In the genomic region with DNA sequence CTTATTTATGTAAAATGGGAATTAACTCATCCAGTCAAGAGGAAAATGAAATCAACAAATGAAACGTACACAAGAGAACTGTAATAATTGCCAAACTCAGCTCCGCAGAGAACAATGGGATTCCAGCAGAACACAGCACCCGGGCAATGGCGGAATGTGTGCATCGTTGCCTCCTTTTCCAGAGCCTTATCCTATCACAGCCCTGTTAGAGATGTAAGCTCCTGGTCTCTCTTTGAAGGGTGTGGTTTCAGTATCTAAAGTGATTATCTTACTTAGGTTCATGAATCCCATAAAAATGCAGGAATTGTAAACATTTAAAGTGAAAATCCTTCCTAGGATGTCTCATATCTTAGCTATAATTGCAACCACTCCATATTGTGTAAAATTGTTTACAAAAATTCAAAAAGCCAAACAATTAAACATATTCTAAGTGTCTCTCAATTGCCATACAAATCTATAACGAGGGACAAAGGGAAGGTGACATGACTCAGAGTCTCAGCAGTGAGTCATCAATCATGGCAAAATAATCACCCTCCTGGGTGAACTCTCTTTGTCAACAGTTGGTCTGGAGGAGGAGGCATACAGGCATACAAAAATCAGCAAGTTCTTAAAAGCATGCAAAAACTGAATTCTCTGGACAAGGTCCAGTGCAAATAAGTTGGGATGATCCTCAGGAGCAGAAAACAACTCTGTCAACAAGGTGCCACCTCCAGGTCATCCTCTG, we compare ENCODE assay signal across 17 cellular contexts. TPM values are rescaled to one million over a fixed set of nuclear protein-coding genes. Genes with fewer than 3 reads are reported as not detected.
DNase-seq lines count a peak whose midpoint lies in the region; ATAC-seq and TF ChIP-seq lines count a peak whose summit lies in the region.
"Had no signal": no experiment of that assay in that cellular context is flagged by ENCODE, and none has a peak within 500 bp of the region (broad histone marks: within the 10 kb centered on the region; RNA-seq: fewer than 3 reads in every experiment).

No MANE protein-coding gene starts in this region.

- intact Hi-C loops in right cardiac atrium (cut with DNase I) (no loop called here), Right ventricle myocardium superior (cut with DNase I) (no loop called here), ovary (cut with DNase I) (no loop called here), uterus (cut with DNase I; ENCODE audit: low total_unique reads) (no loop called here)

- no peaks in the 10 kb centered on the region for H3K27me3 ChIP-seq in right cardiac atrium (ENCODE audit: control insufficient read depth, insufficient read depth)
- no peaks in the 10 kb centered on the region for H3K27me3 ChIP-seq in hepatocyte
- H3K27me3 ChIP-seq in ovary: no peaks in the 10 kb centered on the region
- no peaks in the 10 kb centered on the region for H3K27me3 ChIP-seq in uterus
- H3K27me3 ChIP-seq: cardiac muscle cell had no signal

- H3K4me1 ChIP-seq in right cardiac atrium (ENCODE audit: control insufficient read depth, insufficient read depth, low read length) (peaks cover 4% of the 10 kb centered on the region), hepatocyte (ENCODE audit: insufficient read depth) (peaks cover 4% of the 10 kb centered on the region), ovary (ENCODE audit: insufficient read depth) (no peaks in the 10 kb centered on the region), uterus (no peaks in the 10 kb centered on the region)

- DNase-seq in right cardiac atrium (no peak), Right ventricle myocardium superior (no peak), SW480 (ENCODE audit: low spot score) (peak; percentile 25), hepatocyte (ENCODE audit: low spot score) (peak; percentile 23), ovary (no peak), glomerular visceral epithelial cell (ENCODE audit: extremely low spot score) (no peak), uterus (no peak), cerebellar nuclear complex (lab: John Stamatoyannopoulos, UW) (no peak)
- DNase-seq: activated CD8-positive, alpha-beta memory T cell treated with anti-CD3 and anti-CD28 coated beads, Interleukin-2, amount 10 ng/mL, durations not matched to agents 7 days and 5 days; activated naive CD4-positive, alpha-beta T cell treated with anti-CD3 and anti-CD28 coated beads, Interleukin-2, amount 10 ng/mL, durations not matched to agents 7 days and 5 days; DMS 273 treated with DMSO at 0.1 percent for 48 hours; H9; Kasumi-1; mesendoderm; NCI-H2107 had no signal

- no peak for ATAC-seq in right cardiac atrium
- ATAC-seq in Right ventricle myocardium superior (ENCODE audit: poor library complexity): no peak
- ATAC-seq: activated CD8-positive, alpha-beta memory T cell treated with anti-CD3 and anti-CD28 coated beads, Interleukin-2, amount 10 ng/mL, durations not matched to agents 7 days and 5 days had no signal

- H3K27ac ChIP-seq in right cardiac atrium (ENCODE audit: low read length) (peak overlapping the region; percentile 47), hepatocyte (peak overlapping the region; percentile 2), ovary (no peak overlapping the region), uterus (no peak overlapping the region)
- H3K27ac ChIP-seq: cardiac muscle cell, VCaP had no signal

- TF ChIP-seq CTCF in hepatocyte (IDR thresholded peaks at IDR 0.05; ENCODE audit: poor library complexity) (no peak), ovary (IDR thresholded peaks at IDR 0.05) (no peak), uterus (IDR thresholded peaks at IDR 0.05) (no peak)

- no peaks in the 10 kb centered on the region for H3K79me2 ChIP-seq in hepatocyte

- no peak overlapping the region for H3K4me2 ChIP-seq in hepatocyte

- H3K4me3 ChIP-seq in right cardiac atrium (ENCODE audit: low read length) (no peak overlapping the region), hepatocyte (no peak overlapping the region), ovary (no peak overlapping the region), uterus (no peak overlapping the region)
- H3K4me3 ChIP-seq: cardiac muscle cell had no signal

- no peak overlapping the region for H2AFZ ChIP-seq in hepatocyte

- H3K9me3 ChIP-seq in right cardiac atrium (ENCODE audit: control insufficient read depth, low read length): peaks cover 3% of the 10 kb centered on the region
- H3K9me3 ChIP-seq in hepatocyte (ENCODE audit: low read depth): no peaks in the 10 kb centered on the region
- H3K9me3 ChIP-seq in ovary: no peaks in the 10 kb centered on the region
- no peaks in the 10 kb centered on the region for H3K9me3 ChIP-seq in uterus

- WGBS in right cardiac atrium: 79% methylated on average over 6 of the region's 6 CpGs
- 66% methylated on average over 6 of the region's 6 CpGs for WGBS in hepatocyte (ENCODE audit: low lambda C conversion rate, missing lambda C conversion rate)
- WGBS in ovary, 3 donors: 73 to 83% (median 82%) methylated on average over 6 of the region's 6 CpGs

- no peaks in the 10 kb centered on the region for H4K20me1 ChIP-seq in hepatocyte (ENCODE audit: insufficient read depth, poor library complexity, severe bottlenecking)

- TF ChIP-seq POLR2A in ovary (IDR thresholded peaks at IDR 0.05) (no peak), uterus (IDR thresholded peaks at IDR 0.05) (no peak)

- H3K9me2 ChIP-seq in hepatocyte (replicated peaks; ENCODE audit: insufficient read depth): no peaks in the 10 kb centered on the region

- no peak for TF ChIP-seq EP300 in ovary (IDR thresholded peaks at IDR 0.05)

- H3K36me3 ChIP-seq in hepatocyte (replicated peaks; ENCODE audit: insufficient read depth, low read depth) (no peaks in the 10 kb centered on the region), ovary (no peaks in the 10 kb centered on the region), uterus (no peaks in the 10 kb centered on the region)
- H3K36me3 ChIP-seq: cardiac muscle cell had no signal

RNA-seq across cellular contexts. Expression of a gene that starts 22.6 kb away (rescaled TPM):
- total RNA-seq in right cardiac atrium: 10 to 100 TPM; 23.2 to 28.2 (median 25.3) TPM
- 6.7 TPM for polyA plus RNA-seq in right cardiac atrium
- total RNA-seq in Right ventricle myocardium superior: 27.1 TPM
- 21.7 and 27.0 TPM in 2 replicates for total RNA-seq in hepatocyte
- 10.7 and 14.8 TPM in 2 replicates for polyA plus RNA-seq in hepatocyte
- 1 to 10 TPM; 3.3 to 6.6 (median 4.3) TPM for total RNA-seq in ovary
- polyA plus RNA-seq in ovary: 1 to 10 TPM; 2.0 to 5.2 TPM
- total RNA-seq in uterus: 100 to 1,000 TPM in 1 of 4 donors, 1 to 10 TPM in 3; 2.4 to 129 (median 10.0) TPM

Comparison
In these comparisons a context has a peak if more than half of its experiments do, and no peak if none do; other contexts are left out.
1. DNase-seq: peak in SW480 (single experiment) and hepatocyte (single experiment); none in right cardiac atrium (0 of 3), Right ventricle myocardium superior (single experiment), ovary (0 of 5), glomerular visceral epithelial cell (single experiment), uterus (0 of 2) and cerebellar nuclear complex (0 of 2).
2. H3K27ac ChIP-seq: peak in right cardiac atrium (single experiment) and hepatocyte (single experiment); none in ovary (0 of 2) and uterus (0 of 2).